1 cellular context compared by ENCODE assay signal in genomic region chr7:133837248-133837647, GRCh38.
A peak's percentile ranks its signal among the peaks of the same experiment; 100 is the strongest.
TF ChIP-seq lines count a peak whose summit lies in the region.

No MANE protein-coding gene starts in this region.

TF ChIP-seq in HEK293, 187 proteins besides CTCF, POLR2A, EP300 and RAD21 (continued from another document):
- TF ChIP-seq PRDM2 (tag by site-specific recombination; IDR thresholded peaks at IDR 0.05; ENCODE audit: borderline replicate concordance) (no peak), HOXC10 (CRISPR knock-in tag; IDR thresholded peaks at IDR 0.05) (no peak), ZNF610 (tag by site-specific recombination; IDR thresholded peaks at IDR 0.05; ENCODE audit: borderline replicate concordance) (peak; percentile 48; the same call in 1 of the 2 replicates), ZNF175 (tag by site-specific recombination; IDR thresholded peaks at IDR 0.05) (no peak), OSR2 (tag by site-specific recombination; IDR thresholded peaks at IDR 0.05) (peak; percentile 76), GFI1B (tag by site-specific recombination; IDR thresholded peaks at IDR 0.05) (peak; percentile 87), TRIM28 (IDR thresholded peaks at IDR 0.05; ENCODE audit: borderline replicate concordance, low read length) (0 out of 2 replicates have a peak, but pooled peaks have one; percentile 26), ZNF157 (tag by site-specific recombination; IDR thresholded peaks at IDR 0.05) (no peak), ZNF785 (tag by site-specific recombination; IDR thresholded peaks at IDR 0.05) (no peak), ZBTB8A (tag by site-specific recombination; IDR thresholded peaks at IDR 0.05) (peak; percentile 41; the same call in 1 of the 2 replicates), WT1 (tag by site-specific recombination; IDR thresholded peaks at IDR 0.05) (peak; percentile 92)
